In genomic region chr6:42963855-42964605, GRCh38 we compare ENCODE assay signal across 9 cellular contexts. TPM values are rescaled to one million over a fixed set of nuclear protein-coding genes. Genes with fewer than 3 reads are reported as not detected.
DNase-seq lines count a peak whose midpoint lies in the region; ATAC-seq, FAIRE-seq and TF ChIP-seq lines count a peak whose summit lies in the region.
"Had no signal": no experiment of that assay in that cellular context is flagged by ENCODE, and none has a peak within 500 bp of the region (broad histone marks: within the 10 kb centered on the region; RNA-seq: fewer than 3 reads in every experiment).

No MANE protein-coding gene starts in this region.

- no peaks in the 10 kb centered on the region for H3K79me2 ChIP-seq in HepG2 (ENCODE audit: insufficient read depth, low read length)
- H3K79me2 ChIP-seq in neural progenitor cell (ENCODE audit: low read depth): no peaks in the 10 kb centered on the region

- peaks cover 27% of the 10 kb centered on the region for H3F3A ChIP-seq in neural progenitor cell (ENCODE audit: low read depth)

- H3K4me1 Mint-ChIP-seq in neural progenitor cell: peaks cover 11% of the 10 kb centered on the region

- H3K27ac Mint-ChIP-seq in neural progenitor cell: no peak overlapping the region
- H3K27ac Mint-ChIP-seq: activated naive CD8-positive, alpha-beta T cell had no signal

- in situ Hi-C loops in HepG2 (cut with HindIII; ENCODE audit: extremely low pct_ligation_motif_present, low pct_unique_long_range_greater_than_20kb) (no loop called here), astrocyte of the cerebellum (cut with HindIII; ENCODE audit: low sequenced_read_pairs) (no loop called here)

- TF ChIP-seq RAD21 in HepG2 (CRISPR knock-in tag; IDR thresholded peaks at IDR 0.05): peak; percentile 62

- H3K27ac ChIP-seq in HepG2 (ENCODE audit: extremely low read length, insufficient read depth, low read length): no peak overlapping the region
- H3K27ac ChIP-seq in right lobe of liver: no peak overlapping the region
- no peak overlapping the region for H3K27ac ChIP-seq in neural progenitor cell
- H3K27ac ChIP-seq in ascending aorta: no peak overlapping the region

- H3K27me3 Mint-ChIP-seq in neural progenitor cell (ENCODE audit: insufficient read depth, low read depth): peaks cover 23% of the 10 kb centered on the region
- H3K27me3 Mint-ChIP-seq: activated naive CD8-positive, alpha-beta T cell had no signal

- no peak overlapping the region for H2AFZ ChIP-seq in HepG2 (ENCODE audit: low read length)
- no peak overlapping the region for H2AFZ ChIP-seq in neural progenitor cell (replicated peaks)

- H3K4me2 ChIP-seq in HepG2 (ENCODE audit: low read depth, low read length) (no peak overlapping the region), neural progenitor cell (no peak overlapping the region)

- H4K20me1 ChIP-seq in HepG2 (ENCODE audit: insufficient read depth, low read length) (no peaks in the 10 kb centered on the region), neural progenitor cell (ENCODE audit: low read depth) (no peaks in the 10 kb centered on the region)

- ATAC-seq in HepG2: peak; percentile 44
- ATAC-seq in right lobe of liver: no peak

- H3K36me3 ChIP-seq in HepG2 (replicated peaks in 1 of 2; ENCODE audit: control insufficient read depth in 1 of 2, insufficient read depth in 2 of 2, low read length in 2 of 2): 0 out of 5 replicates have a peak, but pooled peaks cover 0 to 1% of the 10 kb centered on the region in 2 experiments
- H3K36me3 ChIP-seq in right lobe of liver: peaks cover 0 to 42% (median 19%) of the 10 kb centered on the region in 4 donors
- H3K36me3 ChIP-seq in neural progenitor cell: no peaks in the 10 kb centered on the region
- peaks cover 35 to 50% of the 10 kb centered on the region in 2 donors for H3K36me3 ChIP-seq in ascending aorta

- H3K9me3 ChIP-seq in HepG2 (ENCODE audit: low read length) (no peaks in the 10 kb centered on the region), right lobe of liver (no peaks in the 10 kb centered on the region), neural progenitor cell (ENCODE audit: low read depth) (no peaks in the 10 kb centered on the region), ascending aorta (no peaks in the 10 kb centered on the region)

- peak; percentile 81 for FAIRE-seq in HepG2 (lab: Jason Lieb, UNC)

- POLR2A ChIA-PET in HepG2 (lab: Yijun Ruan, JAX): interaction anchor here (1.7 to 3.2 kb wide), 4 partner anchors 15 to 96 kb away, joined by 4 to 25 read pairs (median 10); partner anchors contain the start of genes PEX6, PPP2R5D and RRP36

- H3K4me3 ChIP-seq in HepG2 (replicated peaks in 1 of 3; ENCODE audit: insufficient read depth in 1 of 3, low read depth in 2 of 3, low read length in 3 of 3) (no peak overlapping the region), right lobe of liver (no peak overlapping the region), astrocyte of the cerebellum (ENCODE audit: low read depth, low read length) (no peak overlapping the region), neural progenitor cell (no peak overlapping the region), ascending aorta (no peak overlapping the region)

- CTCF ChIA-PET in HepG2 (lab: Yijun Ruan, JAX; ENCODE audit: low intra/inter-chr PET ratio, low total read pairs): interaction anchor here (1.0 kb wide), 1 partner anchor 180 kb away, joined by 3 read pairs; no protein-coding TSS in a partner anchor

- WGBS in HepG2 (ENCODE audit: low lambda C conversion rate): 69% methylated on average over 6 of the region's 9 CpGs
- WGBS in right lobe of liver (ENCODE audit: insufficient coverage, low coverage, low lambda C conversion rate, missing lambda C conversion rate): 56% methylated on average over 1 of the region's 9 CpGs

- TF ChIP-seq POLR2A in HepG2 (IDR thresholded peaks at IDR 0.05; ENCODE audit: insufficient read depth in 1 of 2, low read depth in 2 of 2, low read length in 2 of 2): no peak
- no peak for TF ChIP-seq POLR2A in right lobe of liver (IDR thresholded peaks at IDR 0.05)

- TF ChIP-seq EP300 in HepG2 (IDR thresholded peaks at IDR 0.05; ENCODE audit: low read depth in 2 of 2, low read length in 2 of 2) (no peak), HepG2 (CRISPR knock-in tag; IDR thresholded peaks at IDR 0.05; ENCODE audit: borderline replicate concordance) (no peak)

- peak overlapping the region; percentile 61 for H3K4me3 Mint-ChIP-seq in neural progenitor cell
- H3K4me3 Mint-ChIP-seq: activated naive CD8-positive, alpha-beta T cell had no signal

- no peak overlapping the region for H3K9ac ChIP-seq in HepG2 (ENCODE audit: insufficient read depth, low read depth, low read length)
- no peak overlapping the region for H3K9ac ChIP-seq in neural progenitor cell

- intact Hi-C loops in HepG2 (cut with micrococcal nuclease; ENCODE audit: unreplicated experiment): loop anchor here (5.0 kb wide), 1 partner anchor 48 kb away; the partner anchor contains the start of genes KLHDC3 and MEA1
- intact Hi-C loops in right lobe of liver (cut with DNase I): no loop called here
- intact Hi-C loops in ascending aorta (cut with DNase I): no loop called here

- H3K9me3 Mint-ChIP-seq in neural progenitor cell: no peaks in the 10 kb centered on the region

- H3K27me3 ChIP-seq in HepG2 (ENCODE audit: control insufficient read depth in 1 of 2, insufficient read depth in 2 of 2, low read length in 2 of 2): no peaks in the 10 kb centered on the region; a peak in 1 of 5 replicates
- no peaks in the 10 kb centered on the region for H3K27me3 ChIP-seq in right lobe of liver
- peaks cover 30% of the 10 kb centered on the region for H3K27me3 ChIP-seq in neural progenitor cell
- H3K27me3 ChIP-seq in ascending aorta: no peaks in the 10 kb centered on the region

- H3K4me1 ChIP-seq in HepG2 (ENCODE audit: insufficient read depth, low read length) (peaks cover 35% of the 10 kb centered on the region), right lobe of liver (peaks cover 0 to 8% (median 3%) of the 10 kb centered on the region in 4 donors), neural progenitor cell (peaks cover 4% of the 10 kb centered on the region), ascending aorta (peaks cover 0 to 7% of the 10 kb centered on the region in 2 donors)

- H3K36me3 Mint-ChIP-seq in neural progenitor cell: peaks cover 7% of the 10 kb centered on the region

- DNase-seq in HepG2 (ENCODE audit: low spot score): peak; percentile 76
- no peak for DNase-seq in right lobe of liver
- DNase-seq in NCI-H446 treated with DMSO at 0.1 percent for 48 hours (lab: John Stamatoyannopoulos, UW): peak; percentile 14
- DNase-seq in astrocyte of the cerebellum (ENCODE audit: low read depth): no peak
- peak; percentile 84 for DNase-seq in neural progenitor cell (ENCODE audit: low spot score)
- no peak for DNase-seq in effector CD8-positive, alpha-beta T cell (lab: John Stamatoyannopoulos, UW)
- no peak for DNase-seq in ascending aorta (ENCODE audit: low spot score in 2 of 2)
- no peak for DNase-seq in kidney glomerular epithelial cell (lab: John Stamatoyannopoulos, UW)

- no TSS peak for BruUV-seq in HepG2 (replicated peaks; lab: Mats Ljungman, UMichigan)

- peak; percentile 72 for TF ChIP-seq CTCF in HepG2 (CRISPR knock-in tag; IDR thresholded peaks at IDR 0.05)
- peak in 2 of 4 donors; percentile 6 to 11 for TF ChIP-seq CTCF in right lobe of liver (IDR thresholded peaks at IDR 0.05)
- TF ChIP-seq CTCF in astrocyte of the cerebellum (IDR thresholded peaks at IDR 0.05; ENCODE audit: low read depth, low read length, missing control alignments): peak; percentile 33
- peak; percentile 57 for TF ChIP-seq CTCF in neural progenitor cell (IDR thresholded peaks at IDR 0.05)
- TF ChIP-seq CTCF in ascending aorta (IDR thresholded peaks at IDR 0.05): no peak

RNA-seq across cellular contexts. Expression of gene GNMT, which starts 3.5 kb away (rescaled TPM):
- total RNA-seq in HepG2 (2016; rRNA removed; fragmentation: Illumina TruSeq; extraction: Trizol) (7.0 and 7.3 TPM in 2 replicates), right lobe of liver (100 to 1,000 TPM in 3 of 6 experiments, 10 to 100 TPM in 3; 13.7 to 470 (median 107) TPM), neural progenitor cell (ENCODE audit: low replicate concordance) (0.50 TPM in 1 of 2 replicates, not detected in the other), ascending aorta (not detected)
- 3.1 and 3.3 TPM in 2 replicates for total RNA-seq in HepG2 (2016; cell fraction: cytosol; rRNA removed; fragmentation: Illumina TruSeq; extraction: Trizol; ENCODE audit: low read depth)
- total RNA-seq in HepG2 (2016; cell fraction: insoluble cytoplasmic fraction; rRNA removed; fragmentation: Illumina TruSeq; extraction: Trizol): 6.8 and 9.0 TPM in 2 replicates
- 3.4 and 3.5 TPM in 2 replicates for total RNA-seq in HepG2 (2016; cell fraction: membrane; rRNA removed; fragmentation: Illumina TruSeq; extraction: Trizol)
- 3.4 and 3.9 TPM in 2 replicates for total RNA-seq in HepG2 (2016; cell fraction: nucleus; rRNA removed; fragmentation: Illumina TruSeq; extraction: Trizol)
- polyA plus RNA-seq in HepG2 (2011; rRNA removed): 2.8 and 3.8 TPM in 2 replicates
- 4.4 and 5.1 TPM in 2 replicates for polyA plus RNA-seq in HepG2 (2011; cell fraction: cytosol; rRNA removed)
- 3.3 and 3.5 TPM in 2 replicates for polyA plus RNA-seq in HepG2 (2011; cell fraction: nucleus; rRNA removed)
- 1.8 and 3.1 TPM in 2 replicates for polyA plus RNA-seq in HepG2 (2012)
- polyA plus RNA-seq in HepG2 (2016; cell fraction: cytosol; fragmentation: Illumina TruSeq; extraction: Trizol; ENCODE audit: low read depth): 2.8 and 3.0 TPM in 2 replicates
- polyA plus RNA-seq in HepG2 (2016; cell fraction: insoluble cytoplasmic fraction; fragmentation: Illumina TruSeq; extraction: Trizol; ENCODE audit: low read depth): 7.2 and 7.5 TPM in 2 replicates
- polyA plus RNA-seq in HepG2 (2016; cell fraction: membrane; fragmentation: Illumina TruSeq; extraction: Trizol; ENCODE audit: low read depth): 2.2 and 2.4 TPM in 2 replicates
- 6.3 and 6.4 TPM in 2 replicates for polyA plus RNA-seq in HepG2 (2016; cell fraction: nucleus; fragmentation: Illumina TruSeq; extraction: Trizol; ENCODE audit: insufficient read depth, low read depth)
- polyA minus RNA-seq in HepG2 (2011; rRNA and poly(A)+ RNA removed; ENCODE audit: low replicate concordance): 0.33 and 2.7 TPM in 2 replicates
- polyA minus RNA-seq in HepG2 (2011; cell fraction: cytosol; rRNA and poly(A)+ RNA removed): 0.79 and 1.4 TPM in 2 replicates
- polyA minus RNA-seq in HepG2 (2011; cell fraction: nucleus; rRNA and poly(A)+ RNA removed): 0.52 and 0.62 TPM in 2 replicates

RNA-seq across cellular contexts. Expression of gene PEX6, which starts 15.0 kb away (rescaled TPM):
- total RNA-seq in HepG2 (2016; rRNA removed; fragmentation: Illumina TruSeq; extraction: Trizol): 3.6 and 5.1 TPM in 2 replicates
- 0.61 and 1.2 TPM in 2 replicates for total RNA-seq in HepG2 (2016; cell fraction: cytosol; rRNA removed; fragmentation: Illumina TruSeq; extraction: Trizol; ENCODE audit: low read depth)
- total RNA-seq in HepG2 (2016; cell fraction: insoluble cytoplasmic fraction; rRNA removed; fragmentation: Illumina TruSeq; extraction: Trizol): 2.9 and 4.9 TPM in 2 replicates
- 2.1 TPM in 2 replicates for total RNA-seq in HepG2 (2016; cell fraction: membrane; rRNA removed; fragmentation: Illumina TruSeq; extraction: Trizol)
- total RNA-seq in HepG2 (2016; cell fraction: nucleus; rRNA removed; fragmentation: Illumina TruSeq; extraction: Trizol): 5.5 and 5.6 TPM in 2 replicates
- 6.7 and 8.5 TPM in 2 replicates for polyA plus RNA-seq in HepG2 (2011; rRNA removed)
- polyA plus RNA-seq in HepG2 (2011; cell fraction: cytosol; rRNA removed): 5.0 and 6.5 TPM in 2 replicates
- polyA plus RNA-seq in HepG2 (2011; cell fraction: nucleus; rRNA removed): 46.4 and 54.7 TPM in 2 replicates
- polyA plus RNA-seq in HepG2 (2012): 8.5 and 12.2 TPM in 2 replicates
- polyA plus RNA-seq in HepG2 (2016; cell fraction: cytosol; fragmentation: Illumina TruSeq; extraction: Trizol; ENCODE audit: low read depth): 0.38 and 0.54 TPM in 2 replicates
- 2.3 and 3.1 TPM in 2 replicates for polyA plus RNA-seq in HepG2 (2016; cell fraction: insoluble cytoplasmic fraction; fragmentation: Illumina TruSeq; extraction: Trizol; ENCODE audit: low read depth)
- polyA plus RNA-seq in HepG2 (2016; cell fraction: membrane; fragmentation: Illumina TruSeq; extraction: Trizol; ENCODE audit: low read depth): 1.00 and 1.0 TPM in 2 replicates
- 8.5 and 8.9 TPM in 2 replicates for polyA plus RNA-seq in HepG2 (2016; cell fraction: nucleus; fragmentation: Illumina TruSeq; extraction: Trizol; ENCODE audit: insufficient read depth, low read depth)
- polyA minus RNA-seq in HepG2 (2011; rRNA and poly(A)+ RNA removed; ENCODE audit: low replicate concordance): 13.3 and 14.3 TPM in 2 replicates
- polyA minus RNA-seq in HepG2 (2011; cell fraction: cytosol; rRNA and poly(A)+ RNA removed): 4.7 and 7.1 TPM in 2 replicates
- polyA minus RNA-seq in HepG2 (2011; cell fraction: nucleus; rRNA and poly(A)+ RNA removed): 7.8 and 8.2 TPM in 2 replicates
- total RNA-seq in right lobe of liver: 10 to 100 TPM; 15.7 to 25.9 (median 21.3) TPM
- total RNA-seq in neural progenitor cell (ENCODE audit: low replicate concordance): 11.3 and 22.4 TPM in 2 replicates
- total RNA-seq in ascending aorta: 8.9 TPM

RNA-seq across cellular contexts. Expression of gene PPP2R5D, which starts 20.3 kb away (rescaled TPM):
- 55.6 and 60.4 TPM in 2 replicates for total RNA-seq in HepG2 (2016; rRNA removed; fragmentation: Illumina TruSeq; extraction: Trizol)
- total RNA-seq in HepG2 (2016; cell fraction: cytosol; rRNA removed; fragmentation: Illumina TruSeq; extraction: Trizol; ENCODE audit: low read depth): 8.7 and 10.0 TPM in 2 replicates
- 50.4 and 57.8 TPM in 2 replicates for total RNA-seq in HepG2 (2016; cell fraction: insoluble cytoplasmic fraction; rRNA removed; fragmentation: Illumina TruSeq; extraction: Trizol)
- total RNA-seq in HepG2 (2016; cell fraction: membrane; rRNA removed; fragmentation: Illumina TruSeq; extraction: Trizol): 26.0 and 26.2 TPM in 2 replicates
- total RNA-seq in HepG2 (2016; cell fraction: nucleus; rRNA removed; fragmentation: Illumina TruSeq; extraction: Trizol): 32.7 and 35.1 TPM in 2 replicates
- 39.4 and 53.7 TPM in 2 replicates for polyA plus RNA-seq in HepG2 (2011; rRNA removed)
- polyA plus RNA-seq in HepG2 (2011; cell fraction: cytosol; rRNA removed): 41.3 and 44.3 TPM in 2 replicates
- polyA plus RNA-seq in HepG2 (2011; cell fraction: nucleus; rRNA removed): 50.5 and 51.8 TPM in 2 replicates
- polyA plus RNA-seq in HepG2 (2012): 34.9 and 36.8 TPM in 2 replicates
- polyA plus RNA-seq in HepG2 (2016; cell fraction: cytosol; fragmentation: Illumina TruSeq; extraction: Trizol; ENCODE audit: low read depth): 7.3 and 8.1 TPM in 2 replicates
- polyA plus RNA-seq in HepG2 (2016; cell fraction: insoluble cytoplasmic fraction; fragmentation: Illumina TruSeq; extraction: Trizol; ENCODE audit: low read depth): 57.4 and 66.7 TPM in 2 replicates
- 15.9 and 19.4 TPM in 2 replicates for polyA plus RNA-seq in HepG2 (2016; cell fraction: membrane; fragmentation: Illumina TruSeq; extraction: Trizol; ENCODE audit: low read depth)
- 64.1 and 68.3 TPM in 2 replicates for polyA plus RNA-seq in HepG2 (2016; cell fraction: nucleus; fragmentation: Illumina TruSeq; extraction: Trizol; ENCODE audit: insufficient read depth, low read depth)
- polyA minus RNA-seq in HepG2 (2011; rRNA and poly(A)+ RNA removed; ENCODE audit: low replicate concordance): 93.1 and 95.5 TPM in 2 replicates
- polyA minus RNA-seq in HepG2 (2011; cell fraction: cytosol; rRNA and poly(A)+ RNA removed): 33.1 and 38.4 TPM in 2 replicates
- 16.5 and 18.2 TPM in 2 replicates for polyA minus RNA-seq in HepG2 (2011; cell fraction: nucleus; rRNA and poly(A)+ RNA removed)
- total RNA-seq in right lobe of liver: 10 to 100 TPM; 11.5 to 24.0 (median 16.3) TPM
- total RNA-seq in neural progenitor cell (ENCODE audit: low replicate concordance): 75.0 and 103 TPM in 2 replicates
- total RNA-seq in ascending aorta: 27.7 TPM

RNA-seq across cellular contexts. Expression of gene CNPY3, which starts 34.8 kb away (rescaled TPM):
- total RNA-seq in HepG2 (2016; rRNA removed; fragmentation: Illumina TruSeq; extraction: Trizol) (31.4 and 60.2 TPM in 2 replicates), right lobe of liver (10 to 100 TPM; 11.1 to 75.4 (median 28.8) TPM), neural progenitor cell (ENCODE audit: low replicate concordance) (38.0 and 65.4 TPM in 2 replicates), ascending aorta (49.6 TPM)
- 25.4 and 31.7 TPM in 2 replicates for total RNA-seq in HepG2 (2016; cell fraction: cytosol; rRNA removed; fragmentation: Illumina TruSeq; extraction: Trizol; ENCODE audit: low read depth)
- 32.0 and 60.7 TPM in 2 replicates for total RNA-seq in HepG2 (2016; cell fraction: insoluble cytoplasmic fraction; rRNA removed; fragmentation: Illumina TruSeq; extraction: Trizol)
- 38.9 and 45.0 TPM in 2 replicates for total RNA-seq in HepG2 (2016; cell fraction: membrane; rRNA removed; fragmentation: Illumina TruSeq; extraction: Trizol)
- total RNA-seq in HepG2 (2016; cell fraction: nucleus; rRNA removed; fragmentation: Illumina TruSeq; extraction: Trizol): 42.6 and 49.4 TPM in 2 replicates
- 38.3 and 42.3 TPM in 2 replicates for polyA plus RNA-seq in HepG2 (2011; rRNA removed)
- 43.4 and 51.8 TPM in 2 replicates for polyA plus RNA-seq in HepG2 (2011; cell fraction: cytosol; rRNA removed)
- 30.8 and 35.3 TPM in 2 replicates for polyA plus RNA-seq in HepG2 (2011; cell fraction: nucleus; rRNA removed)
- 51.7 and 54.0 TPM in 2 replicates for polyA plus RNA-seq in HepG2 (2012)
- polyA plus RNA-seq in HepG2 (2016; cell fraction: cytosol; fragmentation: Illumina TruSeq; extraction: Trizol; ENCODE audit: low read depth): 38.7 and 48.0 TPM in 2 replicates
- polyA plus RNA-seq in HepG2 (2016; cell fraction: insoluble cytoplasmic fraction; fragmentation: Illumina TruSeq; extraction: Trizol; ENCODE audit: low read depth): 35.6 and 38.7 TPM in 2 replicates
- polyA plus RNA-seq in HepG2 (2016; cell fraction: membrane; fragmentation: Illumina TruSeq; extraction: Trizol; ENCODE audit: low read depth): 44.3 and 50.0 TPM in 2 replicates
- polyA plus RNA-seq in HepG2 (2016; cell fraction: nucleus; fragmentation: Illumina TruSeq; extraction: Trizol; ENCODE audit: insufficient read depth, low read depth): 94.9 and 101 TPM in 2 replicates
- 28.5 and 45.2 TPM in 2 replicates for polyA minus RNA-seq in HepG2 (2011; rRNA and poly(A)+ RNA removed; ENCODE audit: low replicate concordance)
- 16.2 and 20.4 TPM in 2 replicates for polyA minus RNA-seq in HepG2 (2011; cell fraction: cytosol; rRNA and poly(A)+ RNA removed)
- polyA minus RNA-seq in HepG2 (2011; cell fraction: nucleus; rRNA and poly(A)+ RNA removed): 9.7 and 11.9 TPM in 2 replicates

RNA-seq across cellular contexts. Expression of gene PTCRA, which starts 48.2 kb away (rescaled TPM):
- total RNA-seq in HepG2 (2016; rRNA removed; fragmentation: Illumina TruSeq; extraction: Trizol) (not detected in 2 replicates), right lobe of liver (under 1 TPM in 3 of 6 experiments, not detected in 3; 0.31 to 0.46 (median 0.37) TPM), neural progenitor cell (ENCODE audit: low replicate concordance) (not detected in 2 replicates), ascending aorta (not detected)
- not detected in 2 replicates for total RNA-seq in HepG2 (2016; cell fraction: cytosol; rRNA removed; fragmentation: Illumina TruSeq; extraction: Trizol; ENCODE audit: low read depth)
- total RNA-seq in HepG2 (2016; cell fraction: insoluble cytoplasmic fraction; rRNA removed; fragmentation: Illumina TruSeq; extraction: Trizol): not detected in 2 replicates
- not detected in 2 replicates for total RNA-seq in HepG2 (2016; cell fraction: membrane; rRNA removed; fragmentation: Illumina TruSeq; extraction: Trizol)
- not detected in 2 replicates for total RNA-seq in HepG2 (2016; cell fraction: nucleus; rRNA removed; fragmentation: Illumina TruSeq; extraction: Trizol)
- polyA plus RNA-seq in HepG2 (2011; rRNA removed): not detected in 2 replicates
- not detected in 2 replicates for polyA plus RNA-seq in HepG2 (2011; cell fraction: cytosol; rRNA removed)
- 0.12 and 0.51 TPM in 2 replicates for polyA plus RNA-seq in HepG2 (2011; cell fraction: nucleus; rRNA removed)
- not detected in 2 replicates for polyA plus RNA-seq in HepG2 (2012)
- not detected in 2 replicates for polyA plus RNA-seq in HepG2 (2016; cell fraction: cytosol; fragmentation: Illumina TruSeq; extraction: Trizol; ENCODE audit: low read depth)
- polyA plus RNA-seq in HepG2 (2016; cell fraction: insoluble cytoplasmic fraction; fragmentation: Illumina TruSeq; extraction: Trizol; ENCODE audit: low read depth): not detected in 2 replicates
- polyA plus RNA-seq in HepG2 (2016; cell fraction: membrane; fragmentation: Illumina TruSeq; extraction: Trizol; ENCODE audit: low read depth): not detected in 2 replicates
- not detected in 2 replicates for polyA plus RNA-seq in HepG2 (2016; cell fraction: nucleus; fragmentation: Illumina TruSeq; extraction: Trizol; ENCODE audit: insufficient read depth, low read depth)
- polyA minus RNA-seq in HepG2 (2011; rRNA and poly(A)+ RNA removed; ENCODE audit: low replicate concordance): not detected in 2 replicates
- not detected in 2 replicates for polyA minus RNA-seq in HepG2 (2011; cell fraction: cytosol; rRNA and poly(A)+ RNA removed)
- not detected in 2 replicates for polyA minus RNA-seq in HepG2 (2011; cell fraction: nucleus; rRNA and poly(A)+ RNA removed)

Comparison
In these comparisons a context has a peak if more than half of its experiments do, and no peak if none do; other contexts are left out.
1. DNase-seq: peak in HepG2 (single experiment), NCI-H446 treated with DMSO at 0.1 percent for 48 hours (single experiment) and neural progenitor cell (single experiment); none in right lobe of liver (0 of 3), astrocyte of the cerebellum (single experiment), effector CD8-positive, alpha-beta T cell (single experiment), ascending aorta (0 of 2) and kidney glomerular epithelial cell (single experiment).
2. CTCF ChIP-seq: peak in HepG2 (single experiment), astrocyte of the cerebellum (single experiment) and neural progenitor cell (single experiment); none in ascending aorta (0 of 3).